In genomic region chr2:196230051-196230450, GRCh38 we compare ENCODE assay signal across 11 cellular contexts. TPM values are rescaled to one million over a fixed set of nuclear protein-coding genes. Genes with fewer than 3 reads are reported as not detected.
A peak's percentile ranks its signal among the peaks of the same experiment; 100 is the strongest.
DNase-seq lines count a peak whose midpoint lies in the region; ATAC-seq and TF ChIP-seq lines count a peak whose summit lies in the region.
"Had no signal": no experiment of that assay in that cellular context is flagged by ENCODE, and none has a peak within 500 bp of the region (broad histone marks: within the 10 kb centered on the region; RNA-seq: fewer than 3 reads in every experiment).

No MANE protein-coding gene starts in this region.

- ATAC-seq in lower lobe of right lung = peak; percentile 85 to 89
- ATAC-seq in upper lobe of right lung = peak; percentile 76
- no peak for ATAC-seq in HG02870 (IDR thresholded peaks at IDR 0.05; ENCODE audit: unreplicated experiment)

- no peak for TF ChIP-seq POLR2A in breast epithelium (IDR thresholded peaks at IDR 0.05)

- dilution Hi-C loops in mammary epithelial cell (cut with HindIII; ENCODE audit: low sequenced_read_pairs) = loop anchor here (5.0 kb wide), 2 partner anchors 62 to 63 kb away; no protein-coding TSS in a partner anchor

- CTCF ChIA-PET in mammary epithelial cell (lab: Charles Lee; ENCODE audit: low non-redundant PET) = no interaction called here

- H3K9me3 Mint-ChIP-seq in activated T-helper 1 cell treated with anti-CD3 and anti-CD28 coated beads, Interleukin-12 subunit alpha, Interleukin-12 subunit beta, Interleukin-2, Interleukin-4 antibody, amounts not matched to agents 30 ng/mL and 10 ng/mL and 1 ng/mL, durations not matched to agents 14 hours and 24 hours and 36 hours = no peaks in the 10 kb centered on the region
- H3K9me3 Mint-ChIP-seq: neural crest cell had no signal

- H3K36me3 ChIP-seq in breast epithelium (no peaks in the 10 kb centered on the region), mammary epithelial cell (ENCODE audit: insufficient read depth, low read length) (no peaks in the 10 kb centered on the region), lower lobe of right lung (no peaks in the 10 kb centered on the region), upper lobe of right lung (no peaks in the 10 kb centered on the region)
- H3K36me3 ChIP-seq: SJSA1 had no signal

- H2AFZ ChIP-seq in mammary epithelial cell (ENCODE audit: low read depth, low read length) = no peak overlapping the region

- H3K4me2 ChIP-seq in mammary epithelial cell (ENCODE audit: insufficient read depth, low read depth, low read length) = no peak overlapping the region

- no peaks in the 10 kb centered on the region for H4K20me1 ChIP-seq in mammary epithelial cell (ENCODE audit: insufficient read depth, low read length)

- no TSS peak for BruUV-seq in mammary epithelial cell (replicated peaks; lab: Mats Ljungman, UMichigan)

- H3K9me3 ChIP-seq in breast epithelium = no peaks in the 10 kb centered on the region
- H3K9me3 ChIP-seq in mammary epithelial cell (replicated peaks; ENCODE audit: insufficient read depth, low read length) = no peaks in the 10 kb centered on the region
- H3K9me3 ChIP-seq in lower lobe of right lung = no peaks in the 10 kb centered on the region
- H3K9me3 ChIP-seq in upper lobe of right lung = no peaks in the 10 kb centered on the region
- H3K9me3 ChIP-seq: SJSA1 had no signal

- WGBS in mammary epithelial cell (ENCODE audit: low coverage, missing lambda C conversion rate) = 87% methylated on average over 7 of the region's 7 CpGs

- H3K4me1 Mint-ChIP-seq in activated T-helper 1 cell treated with anti-CD3 and anti-CD28 coated beads, Interleukin-12 subunit alpha, Interleukin-12 subunit beta, Interleukin-2, Interleukin-4 antibody, amounts not matched to agents 30 ng/mL and 10 ng/mL and 1 ng/mL, durations not matched to agents 14 hours and 24 hours and 36 hours (ENCODE audit: low read depth) = peaks cover 89% of the 10 kb centered on the region
- H3K4me1 Mint-ChIP-seq: neural crest cell had no signal

- no peaks in the 10 kb centered on the region for H3K27me3 Mint-ChIP-seq in activated T-helper 1 cell treated with anti-CD3 and anti-CD28 coated beads, Interleukin-12 subunit alpha, Interleukin-12 subunit beta, Interleukin-2, Interleukin-4 antibody, amounts not matched to agents 30 ng/mL and 10 ng/mL and 1 ng/mL, durations not matched to agents 14 hours and 24 hours and 36 hours (ENCODE audit: insufficient read depth)

- no peaks in the 10 kb centered on the region for H3K79me2 ChIP-seq in mammary epithelial cell (ENCODE audit: insufficient read depth, low read length)

- peak overlapping the region; percentile 74 for H3K4me3 Mint-ChIP-seq in activated T-helper 1 cell treated with anti-CD3 and anti-CD28 coated beads, Interleukin-12 subunit alpha, Interleukin-12 subunit beta, Interleukin-2, Interleukin-4 antibody, amounts not matched to agents 30 ng/mL and 10 ng/mL and 1 ng/mL, durations not matched to agents 14 hours and 24 hours and 36 hours
- H3K4me3 Mint-ChIP-seq: neural crest cell had no signal

- H3K27me3 ChIP-seq in breast epithelium = no peaks in the 10 kb centered on the region
- H3K27me3 ChIP-seq in mammary epithelial cell (ENCODE audit: insufficient read depth, low read length) = no peaks in the 10 kb centered on the region
- H3K27me3 ChIP-seq in lower lobe of right lung (ENCODE audit: low read depth) = no peaks in the 10 kb centered on the region
- no peaks in the 10 kb centered on the region for H3K27me3 ChIP-seq in upper lobe of right lung
- H3K27me3 ChIP-seq: SJSA1 had no signal

- DNase-seq in breast epithelium (ENCODE audit: low spot score in 2 of 2) (no peak), mammary epithelial cell (no peak), lower lobe of right lung (peak; percentile 60), upper lobe of right lung (peak; percentile 72), Kasumi-1 (lab: John Stamatoyannopoulos, UW) (no peak), superior temporal gyrus (ENCODE audit: extremely low spot score) (no peak)
- DNase-seq in activated T-helper 1 cell treated with anti-CD3 and anti-CD28 coated beads, Interleukin-12 subunit alpha, Interleukin-12 subunit beta, Interleukin-2, Interleukin-4 antibody, amounts not matched to agents 30 ng/mL and 10 ng/mL and 1 ng/mL, durations not matched to agents 14 hours and 24 hours and 36 hours (ENCODE audit: low spot score) = peak; percentile 49
- DNase-seq: ACHN had no signal

- peaks cover 7% of the 10 kb centered on the region for H3K36me3 Mint-ChIP-seq in activated T-helper 1 cell treated with anti-CD3 and anti-CD28 coated beads, Interleukin-12 subunit alpha, Interleukin-12 subunit beta, Interleukin-2, Interleukin-4 antibody, amounts not matched to agents 30 ng/mL and 10 ng/mL and 1 ng/mL, durations not matched to agents 14 hours and 24 hours and 36 hours (ENCODE audit: low read depth)

- peak overlapping the region; percentile 96 for H3K27ac Mint-ChIP-seq in activated T-helper 1 cell treated with anti-CD3 and anti-CD28 coated beads, Interleukin-12 subunit alpha, Interleukin-12 subunit beta, Interleukin-2, Interleukin-4 antibody, amounts not matched to agents 30 ng/mL and 10 ng/mL and 1 ng/mL, durations not matched to agents 14 hours and 24 hours and 36 hours

- in situ Hi-C loops in mammary epithelial cell (cut with MboI; ENCODE audit: low sequenced_read_pairs in 2 of 2) = no loop called here

- intact Hi-C loops in breast epithelium (cut with DNase I; ENCODE audit: low total_unique reads) = no loop called here
- intact Hi-C loops in mammary epithelial cell (cut with micrococcal nuclease) = no loop called here
- intact Hi-C loops in activated T-helper 1 cell treated with anti-CD3 and anti-CD28 coated beads, Interleukin-12 subunit alpha, Interleukin-12 subunit beta, Interleukin-2, Interleukin-4 antibody, amounts not matched to agents 30 ng/mL and 10 ng/mL and 1 ng/mL, durations not matched to agents 14 hours and 24 hours and 36 hours (cut with micrococcal nuclease) = no loop called here
- intact Hi-C loops in lower lobe of right lung (cut with DNase I) = no loop called here
- intact Hi-C loops in upper lobe of right lung (cut with DNase I) = no loop called here

- H3K9ac ChIP-seq in mammary epithelial cell (ENCODE audit: insufficient read depth, low read length) = no peak overlapping the region

- H3K4me3 ChIP-seq in breast epithelium (no peak overlapping the region), mammary epithelial cell (replicated peaks in 1 of 3; ENCODE audit: insufficient read depth in 1 of 3, low read depth in 2 of 3, low read length in 3 of 3) (no peak overlapping the region), lower lobe of right lung (no peak overlapping the region), upper lobe of right lung (no peak overlapping the region)
- H3K4me3 ChIP-seq: SJSA1 had no signal

- TF ChIP-seq CTCF in breast epithelium (IDR thresholded peaks at IDR 0.05) = no peak
- no peak for TF ChIP-seq CTCF in mammary epithelial cell (conservative IDR thresholded peaks at IDR 0.05 in 1 of 2, IDR thresholded peaks at IDR 0.05 in 1 of 2; ENCODE audit: extremely low read depth in 1 of 2, insufficient read depth in 1 of 2, low read depth in 1 of 2, low read length in 2 of 2)
- no peak for TF ChIP-seq CTCF in lower lobe of right lung (IDR thresholded peaks at IDR 0.05)
- TF ChIP-seq CTCF in upper lobe of right lung (IDR thresholded peaks at IDR 0.05) = no peak

- H3K27ac ChIP-seq in breast epithelium = peak overlapping the region; percentile 57 to 59
- H3K27ac ChIP-seq in mammary epithelial cell (ENCODE audit: insufficient read depth, low read depth, low read length) = no peak overlapping the region
- peak overlapping the region; percentile 82 for H3K27ac ChIP-seq in lower lobe of right lung
- peak overlapping the region; percentile 82 for H3K27ac ChIP-seq in upper lobe of right lung
- H3K27ac ChIP-seq: SJSA1 had no signal

- peaks cover 0 to 10% of the 10 kb centered on the region in 2 donors for H3K4me1 ChIP-seq in breast epithelium
- H3K4me1 ChIP-seq in mammary epithelial cell (ENCODE audit: insufficient read depth, low read length) = peaks cover 46% of the 10 kb centered on the region
- H3K4me1 ChIP-seq in lower lobe of right lung = peaks cover 42% of the 10 kb centered on the region
- H3K4me1 ChIP-seq in upper lobe of right lung = peaks cover 41% of the 10 kb centered on the region

RNA-seq across cellular contexts. Expression of gene STK17B, which starts 58.7 kb away (rescaled TPM):
- total RNA-seq in breast epithelium (10 to 100 TPM; 51.7 to 85.8 (median 57.7) TPM), mammary epithelial cell (10 to 100 TPM in 1 of 2 donors, 1 to 10 TPM in 1; 5.7 to 11.6 TPM), lower lobe of right lung (54.0 TPM), upper lobe of right lung (66.9 TPM)
- polyA plus RNA-seq in mammary epithelial cell = 4.3 TPM
- polyA minus RNA-seq in mammary epithelial cell = 3.7 TPM
- 148 and 164 TPM in 2 replicates for total RNA-seq in activated T-helper 1 cell treated with anti-CD3 and anti-CD28 coated beads, Interleukin-12 subunit alpha, Interleukin-12 subunit beta, Interleukin-2, Interleukin-4 antibody, amounts not matched to agents 30 ng/mL and 10 ng/mL and 1 ng/mL, durations not matched to agents 14 hours and 24 hours and 36 hours

Comparison
In these comparisons a context has a peak if more than half of its experiments do, and no peak if none do; other contexts are left out.
1. DNase-seq: peak in activated T-helper 1 cell treated with anti-CD3 and anti-CD28 coated beads, Interleukin-12 subunit alpha, Interleukin-12 subunit beta, Interleukin-2, Interleukin-4 antibody, amounts not matched to agents 30 ng/mL and 10 ng/mL and 1 ng/mL, durations not matched to agents 14 hours and 24 hours and 36 hours (single experiment), lower lobe of right lung (single experiment) and upper lobe of right lung (single experiment); none in breast epithelium (0 of 2), mammary epithelial cell (single experiment), Kasumi-1 (0 of 2) and superior temporal gyrus (single experiment).